ENCODE assay signal across 8 cellular contexts in genomic region chr20:23420943-23421925, GRCh38. TPM values are rescaled to one million over a fixed set of nuclear protein-coding genes. Genes with fewer than 3 reads are reported as not detected.
DNase-seq lines count a peak whose midpoint lies in the region; ATAC-seq and TF ChIP-seq lines count a peak whose summit lies in the region.

TSS of gene NAPB (minus strand) at chr20:23421488. CDS start at chr20:23421402, 86 bp downstream.

- in situ Hi-C loops in Panc1 (cut with HindIII; ENCODE audit: low pct_unique_long_range_greater_than_20kb, low sequenced_read_pairs) = no loop called here

- peak; percentile 42 for TF ChIP-seq CTCF in Panc1 (IDR thresholded peaks at IDR 0.05)
- peak; percentile 39 to 68 (median 61) for TF ChIP-seq CTCF in esophagus muscularis mucosa (IDR thresholded peaks at IDR 0.05)

- POLR2A ChIA-PET in Panc1 (lab: Charles Lee) = no interaction called here

- intact Hi-C loops in Panc1 (cut with micrococcal nuclease; ENCODE audit: unreplicated experiment) = no loop called here
- intact Hi-C loops in esophagus muscularis mucosa (cut with DNase I) = loop anchor here (5.0 kb wide), 1 partner anchor 186 kb away; the partner anchor contains the start of gene CST9

- DNase-seq in Daoy (ENCODE audit: low read depth) (peak; percentile 94), Panc1 (ENCODE audit: low read depth, low spot score) (peak; percentile 61), esophagus muscularis mucosa (ENCODE audit: extremely low spot score) (peak; percentile 98), myocyte (ENCODE audit: low read depth) (peak; percentile 96)
- DNase-seq in activated T-cell treated with anti-CD3 and anti-CD28 coated beads, Interleukin-2, amount 50 U/mL, for 48 hours = peak; percentile 93 to 94
- DNase-seq in stimulated activated CD8-positive, alpha-beta memory T cell treated with anti-CD3 and anti-CD28 coated beads, Interleukin-7, amount 100 ng/mL, for 4 hours (ENCODE audit: low read depth in 2 of 2) = peak; percentile 84 to 92

- ATAC-seq in GM21825 (IDR thresholded peaks at IDR 0.05; ENCODE audit: unreplicated experiment) (peak; percentile 98), Panc1 (peak; percentile 100)

- WGBS in esophagus muscularis mucosa = 2% methylated on average over 10 of the region's 64 CpGs

- peak within 1 kb of the TSS; percentile 74 for H3K27ac ChIP-seq in KOPT-K1 (ENCODE audit: low read depth, low read length, poor library complexity, severe bottlenecking)
- H3K27ac ChIP-seq in Panc1 (ENCODE audit: low read length) = peak within 1 kb of the TSS; percentile 80
- H3K27ac ChIP-seq in esophagus muscularis mucosa (replicated peaks in 1 of 4) = peak within 1 kb of the TSS; percentile 87 to 95 (median 90)

- BruUV-seq in Panc1 (replicated peaks; lab: Mats Ljungman, UMichigan) = no TSS peak

- no peak for TF ChIP-seq EP300 in esophagus muscularis mucosa (IDR thresholded peaks at IDR 0.05)

- peaks cover 10% of the 10 kb centered on the region for H3K4me1 ChIP-seq in Panc1 (ENCODE audit: control insufficient read depth, insufficient read depth, low read length)
- peaks cover 21 to 39% (median 39%) of the 10 kb centered on the region in 4 donors for H3K4me1 ChIP-seq in esophagus muscularis mucosa

- CTCF ChIA-PET in Panc1 (lab: Charles Lee) = no interaction called here

- peak; percentile 66 for TF ChIP-seq POLR2A in esophagus muscularis mucosa (IDR thresholded peaks at IDR 0.05; ENCODE audit: low read depth)

- peak within 1 kb of the TSS; percentile 73 for H3K4me3 ChIP-seq in Panc1 (ENCODE audit: low read depth in 2 of 2, low read length in 2 of 2)
- H3K4me3 ChIP-seq in esophagus muscularis mucosa = peak within 1 kb of the TSS; percentile 83 to 95 (median 91)

- H3K27me3 ChIP-seq in Panc1 (ENCODE audit: control insufficient read depth, insufficient read depth, low read length) = no peaks in the 10 kb centered on the region
- peaks cover 0 to 4% (median 0%) of the 10 kb centered on the region in 4 donors for H3K27me3 ChIP-seq in esophagus muscularis mucosa

- H3K9me3 ChIP-seq in KOPT-K1 (ENCODE audit: insufficient read depth, low read length, poor library complexity, severe bottlenecking) (no peaks in the 10 kb centered on the region), Panc1 (ENCODE audit: control insufficient read depth, insufficient read depth, low read depth, low read length) (no peaks in the 10 kb centered on the region), esophagus muscularis mucosa (no peaks in the 10 kb centered on the region)

- H3K36me3 ChIP-seq in KOPT-K1 (ENCODE audit: insufficient read depth, low read length) = no peaks in the 10 kb centered on the region
- no peaks in the 10 kb centered on the region for H3K36me3 ChIP-seq in Panc1 (ENCODE audit: control insufficient read depth, insufficient read depth, low read length)
- H3K36me3 ChIP-seq in esophagus muscularis mucosa = no peaks in the 10 kb centered on the region

RNA-seq across cellular contexts. Expression of gene NAPB, which starts in this region (rescaled TPM):
- total RNA-seq in Daoy (2014; rRNA removed; shearing (Covaris generic)) = 4.8 and 5.6 TPM in 2 replicates
- total RNA-seq in Panc1 (2021; ENCODE audit: unreplicated experiment) = 5.8 TPM
- polyA plus RNA-seq in Panc1 (2012; ENCODE audit: insufficient read length) = 3.0 TPM
- 10 to 100 TPM; 13.7 to 18.7 (median 15.2) TPM for total RNA-seq in esophagus muscularis mucosa
- total RNA-seq in myocyte = 12.8 and 14.2 TPM in 2 replicates
- 10.3 TPM for polyA plus RNA-seq in myocyte (2012)

Comparison
In these comparisons a context has a peak if more than half of its experiments do, and no peak if none do; other contexts are left out.
1. Peak in every context shown above with its lines: DNase-seq, ATAC-seq, H3K4me3 ChIP-seq and H3K27ac ChIP-seq.